Comparison of ENCODE assay signal across 12 cellular contexts in the genomic region with DNA sequence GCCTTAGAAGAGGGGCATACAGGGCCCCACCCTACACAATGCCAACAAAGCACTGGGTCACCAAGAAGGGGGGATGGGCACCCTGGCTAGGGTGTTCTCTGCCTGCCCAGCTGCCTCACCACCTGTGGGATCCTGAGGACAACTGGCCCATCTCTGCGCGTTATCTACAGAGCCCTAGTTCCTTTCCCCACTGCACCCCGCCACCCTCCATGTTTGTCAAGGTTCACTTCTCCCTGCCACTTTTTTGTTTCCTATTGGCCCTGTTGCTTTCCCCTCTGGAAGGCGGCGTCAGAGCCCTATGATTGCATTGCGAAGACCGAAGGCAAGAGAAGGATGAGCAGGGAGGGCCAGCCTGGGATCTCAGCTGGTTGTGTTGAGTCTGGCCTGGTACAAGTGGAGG. TPM values are rescaled to one million over a fixed set of nuclear protein-coding genes. Genes with fewer than 3 reads are reported as not detected.
DNase-seq lines count a peak whose midpoint lies in the region; ATAC-seq, FAIRE-seq and TF ChIP-seq lines count a peak whose summit lies in the region.
"Had no signal": no experiment of that assay in that cellular context is flagged by ENCODE, and none has a peak within 500 bp of the region (broad histone marks: within the 10 kb centered on the region; RNA-seq: fewer than 3 reads in every experiment).

No MANE protein-coding gene starts in this region.

- peak overlapping the region; percentile 74 for H3K4me2 ChIP-seq in A549
- H3K4me2 ChIP-seq in astrocyte (ENCODE audit: low read length), result no peak overlapping the region

- no peak overlapping the region for H3K9ac ChIP-seq in astrocyte (ENCODE audit: low read length)

- peaks cover 66% of the 10 kb centered on the region for H3K4me1 ChIP-seq in A549
- H3K4me1 ChIP-seq in astrocyte (ENCODE audit: insufficient read depth, low read length), result no peaks in the 10 kb centered on the region

- FAIRE-seq in A549 (lab: Jason Lieb, UNC) (no peak), astrocyte (lab: Jason Lieb, UNC) (no peak), frontal cortex (lab: Jason Lieb, UNC) (no peak)
- FAIRE-seq: bronchial epithelial cell had no signal

- H3K4me3 Mint-ChIP-seq in IgD-negative memory B cell (peak overlapping the region in 3 of 4 donors; percentile 81 to 93 (median 92)), astrocyte (ENCODE audit: unreplicated experiment) (peak overlapping the region; percentile 87), nephron (peak overlapping the region; percentile 93 to 97 (median 95)), chondrocyte (ENCODE audit: unreplicated experiment) (no peak overlapping the region)

- no peaks in the 10 kb centered on the region for H3K27me3 Mint-ChIP-seq in IgD-negative memory B cell
- H3K27me3 Mint-ChIP-seq in astrocyte (ENCODE audit: low read depth, unreplicated experiment), result no peaks in the 10 kb centered on the region
- H3K27me3 Mint-ChIP-seq in nephron (ENCODE audit: low read depth), result peaks cover 12% of the 10 kb centered on the region
- H3K27me3 Mint-ChIP-seq in chondrocyte (ENCODE audit: low read depth), result no peaks in the 10 kb centered on the region

- H3K27ac ChIP-seq in A549 (peak overlapping the region; percentile 84 to 96), astrocyte (ENCODE audit: low read depth, low read length) (no peak overlapping the region)

- H4K20me1 ChIP-seq in astrocyte (ENCODE audit: insufficient read depth, low read length), result peaks cover 8% of the 10 kb centered on the region

- whole genome bisulfite sequencing in A549 (ENCODE audit: missing lambda C conversion rate), result 94% methylated on average over 7 of the region's 7 CpGs

- peak overlapping the region; percentile 79 for H3K4me3 ChIP-seq in A549
- no peak overlapping the region for H3K4me3 ChIP-seq in astrocyte (ENCODE audit: insufficient read depth, low read depth, low read length)

- TF ChIP-seq CTCF in A549 (IDR thresholded peaks at IDR 0.05) (no peak), astrocyte (IDR thresholded peaks at IDR 0.05; ENCODE audit: insufficient read depth, low read depth, low read length) (no peak), nephron (IDR thresholded peaks at IDR 0.05; ENCODE audit: unreplicated experiment in 3 of 3) (no peak), chondrocyte (IDR thresholded peaks at IDR 0.05) (no peak)

- DNase-seq in A549 (ENCODE audit: low read depth in 1 of 2, low spot score in 1 of 2) (no peak), astrocyte (ENCODE audit: low read depth) (no peak), chondrocyte (ENCODE audit: low spot score) (no peak), frontal cortex (ENCODE audit: low spot score in 2 of 2) (no peak), SIG-M5 treated with dmso at 0.1 percent for 504 hours (lab: John Stamatoyannopoulos, UW; ENCODE audit: unreplicated experiment) (no peak)
- DNase-seq: activated CD4-positive, CD25-positive, alpha-beta regulatory T cell; NCI-H1048 had no signal

- no peak for ATAC-seq in A549
- no peak for ATAC-seq in GM19395 (IDR thresholded peaks at IDR 0.05; ENCODE audit: unreplicated experiment)

- H3K27me3 ChIP-seq in astrocyte (ENCODE audit: insufficient read depth, low read length), result no peaks in the 10 kb centered on the region

- POLR2A ChIA-PET in A549 (lab: Yijun Ruan, JAX), result no interaction called here

- no peaks in the 10 kb centered on the region for H3K9me3 Mint-ChIP-seq in IgD-negative memory B cell
- no peaks in the 10 kb centered on the region for H3K9me3 Mint-ChIP-seq in astrocyte (ENCODE audit: unreplicated experiment)
- no peaks in the 10 kb centered on the region for H3K9me3 Mint-ChIP-seq in nephron
- H3K9me3 Mint-ChIP-seq in chondrocyte (ENCODE audit: low read depth), result no peaks in the 10 kb centered on the region

- CTCF ChIA-PET in A549 (lab: Yijun Ruan, JAX), result interaction anchor here (1.5 to 59.0 kb wide), 5 partner anchors 10 to 64 kb away, joined by 4 to 1532 read pairs (median 343); partner anchors contain the start of genes ENDOU, RAPGEF3 and RPAP3

- no peaks in the 10 kb centered on the region for H3K36me3 Mint-ChIP-seq in IgD-negative memory B cell
- no peaks in the 10 kb centered on the region for H3K36me3 Mint-ChIP-seq in astrocyte (ENCODE audit: low read depth, unreplicated experiment)
- no peaks in the 10 kb centered on the region for H3K36me3 Mint-ChIP-seq in nephron (ENCODE audit: low read depth)
- no peaks in the 10 kb centered on the region for H3K36me3 Mint-ChIP-seq in chondrocyte (ENCODE audit: low read depth)

- H3K27ac Mint-ChIP-seq in IgD-negative memory B cell (no peak overlapping the region), astrocyte (ENCODE audit: unreplicated experiment) (peak overlapping the region; percentile 34), nephron (peak overlapping the region; percentile 67 to 89 (median 86)), chondrocyte (ENCODE audit: unreplicated experiment) (no peak overlapping the region)

- H3K36me3 ChIP-seq in astrocyte (ENCODE audit: insufficient read depth, low read length), result no peaks in the 10 kb centered on the region

- peaks cover 6 to 14% (median 9%) of the 10 kb centered on the region in 3 donors for H3K4me1 Mint-ChIP-seq in IgD-negative memory B cell
- H3K4me1 Mint-ChIP-seq in astrocyte (ENCODE audit: low read depth, unreplicated experiment), result peaks cover 21% of the 10 kb centered on the region
- H3K4me1 Mint-ChIP-seq in nephron, result peaks cover 29% of the 10 kb centered on the region
- H3K4me1 Mint-ChIP-seq in chondrocyte (ENCODE audit: low read depth), result peaks cover 32% of the 10 kb centered on the region

- H3K79me2 ChIP-seq in astrocyte (ENCODE audit: insufficient read depth, low read length), result no peaks in the 10 kb centered on the region

- no peaks in the 10 kb centered on the region for H3K9me3 ChIP-seq in A549
- H3K9me3 ChIP-seq in astrocyte (ENCODE audit: insufficient read depth, low read depth, low read length), result no peaks in the 10 kb centered on the region

- H2AFZ ChIP-seq in astrocyte (ENCODE audit: low read depth, low read length), result no peak overlapping the region

- TF ChIP-seq EP300 in A549 (IDR thresholded peaks at IDR 0.05), result no peak

- TF ChIP-seq RAD21 in A549 (conservative IDR thresholded peaks at IDR 0.05 in 1 of 2, IDR thresholded peaks at IDR 0.05 in 1 of 2), result no peak

- no peak for TF ChIP-seq POLR2A in A549 (IDR thresholded peaks at IDR 0.05; ENCODE audit: low read length)

TF ChIP-seq in A549, 52 proteins besides CTCF, POLR2A, EP300 and RAD21 (continues in another document):
- TF ChIP-seq HEYL (CRISPR knock-in tag; IDR thresholded peaks at IDR 0.05), result no peak
- no peak for TF ChIP-seq KDM5A (IDR thresholded peaks at IDR 0.05)
- TF ChIP-seq HOXB5 (CRISPR knock-in tag; IDR thresholded peaks at IDR 0.05), result no peak
- TF ChIP-seq SMC3 (IDR thresholded peaks at IDR 0.05), result no peak
- no peak for TF ChIP-seq CHD2 (IDR thresholded peaks at IDR 0.05; ENCODE audit: low read length, partially characterized antibody)
- no peak for TF ChIP-seq EHF (CRISPR knock-in tag; IDR thresholded peaks at IDR 0.05)
- TF ChIP-seq RCOR1 (IDR thresholded peaks at IDR 0.05; ENCODE audit: low read depth, low read length), result no peak
- TF ChIP-seq CBX8 (IDR thresholded peaks at IDR 0.05), result no peak
- TF ChIP-seq FOXS1 (CRISPR knock-in tag; IDR thresholded peaks at IDR 0.05), result no peak
- TF ChIP-seq, protein P1, sequence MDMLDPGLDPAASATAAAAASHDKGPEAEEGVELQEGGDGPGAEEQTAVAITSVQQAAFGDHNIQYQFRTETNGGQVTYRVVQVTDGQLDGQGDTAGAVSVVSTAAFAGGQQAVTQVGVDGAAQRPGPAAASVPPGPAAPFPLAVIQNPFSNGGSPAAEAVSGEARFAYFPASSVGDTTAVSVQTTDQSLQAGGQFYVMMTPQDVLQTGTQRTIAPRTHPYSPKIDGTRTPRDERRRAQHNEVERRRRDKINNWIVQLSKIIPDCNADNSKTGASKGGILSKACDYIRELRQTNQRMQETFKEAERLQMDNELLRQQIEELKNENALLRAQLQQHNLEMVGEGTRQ (IDR thresholded peaks at IDR 0.05), result no peak
- TF ChIP-seq CEBPB (IDR thresholded peaks at IDR 0.05), result no peak
- TF ChIP-seq POLR2AphosphoS2 (conservative IDR thresholded peaks at IDR 0.05; ENCODE audit: low read length), result no peak

RNA-seq across cellular contexts. Expression of gene SLC48A1, which starts 1.6 kb away (rescaled TPM):
- polyA plus RNA-seq in A549 (2011; rRNA removed) (25.1 and 27.3 TPM in 2 replicates), A549 (2017; fragmentation: RNase III; extraction: RNeasy Plus Mini Kit Qiagen cat#74134 plus additional on column Dnase treatment) (32.6 to 35.2 TPM (median 33.3 TPM) in 3 replicates), IgD-negative memory B cell (21.7 TPM)
- 27.5 and 39.0 TPM in 2 replicates for polyA plus RNA-seq in A549 (2012; cell fraction: cytosol; rRNA removed)
- polyA plus RNA-seq in A549 (2012; cell fraction: nucleus; rRNA removed), result 43.0 and 43.8 TPM in 2 replicates
- polyA minus RNA-seq in A549 (2011; rRNA and poly(A)+ RNA removed), result 37.7 and 42.9 TPM in 2 replicates
- total RNA-seq in astrocyte (17.7 and 23.8 TPM in 2 replicates), chondrocyte (11.4 to 18.4 TPM (median 11.5 TPM) in 3 replicates), frontal cortex (8.6 TPM)

RNA-seq across cellular contexts. Expression of gene RAPGEF3, which starts 16.0 kb away (rescaled TPM):
- 0.70 and 0.75 TPM in 2 replicates for polyA plus RNA-seq in A549 (2011; rRNA removed)
- 0.69 and 0.70 TPM in 2 replicates for polyA plus RNA-seq in A549 (2012; cell fraction: cytosol; rRNA removed)
- polyA plus RNA-seq in A549 (2012; cell fraction: nucleus; rRNA removed), result 2.3 and 2.9 TPM in 2 replicates
- polyA plus RNA-seq in A549 (2017; fragmentation: RNase III; extraction: RNeasy Plus Mini Kit Qiagen cat#74134 plus additional on column Dnase treatment), result 0.69 to 0.89 TPM (median 0.88 TPM) in 3 replicates
- polyA minus RNA-seq in A549 (2011; rRNA and poly(A)+ RNA removed), result 1.8 and 2.2 TPM in 2 replicates
- 0.26 TPM for polyA plus RNA-seq in IgD-negative memory B cell
- 5.9 and 8.4 TPM in 2 replicates for total RNA-seq in astrocyte
- total RNA-seq in chondrocyte, result 1.3 to 1.8 TPM (median 1.3 TPM) in 3 replicates
- 7.7 TPM for total RNA-seq in frontal cortex

RNA-seq across cellular contexts. Expression of gene HDAC7, which starts 45.0 kb away (rescaled TPM):
- polyA plus RNA-seq in A549 (2011; rRNA removed) (17.2 and 20.8 TPM in 2 replicates), A549 (2017; fragmentation: RNase III; extraction: RNeasy Plus Mini Kit Qiagen cat#74134 plus additional on column Dnase treatment) (34.1 to 38.9 TPM (median 36.0 TPM) in 3 replicates), IgD-negative memory B cell (20.9 TPM)
- 42.9 and 56.8 TPM in 2 replicates for polyA plus RNA-seq in A549 (2012; cell fraction: cytosol; rRNA removed)
- 170 and 171 TPM in 2 replicates for polyA plus RNA-seq in A549 (2012; cell fraction: nucleus; rRNA removed)
- polyA minus RNA-seq in A549 (2011; rRNA and poly(A)+ RNA removed), result 20.2 and 26.1 TPM in 2 replicates
- total RNA-seq in astrocyte (76.3 and 92.2 TPM in 2 replicates), chondrocyte (79.1 to 93.2 TPM (median 89.6 TPM) in 3 replicates), frontal cortex (4.9 TPM)

RNA-seq across cellular contexts. Expression of gene ENDOU, which starts 49.4 kb away (rescaled TPM):
- polyA plus RNA-seq in A549 (2011; rRNA removed) (not detected in 2 replicates), A549 (2017; fragmentation: RNase III; extraction: RNeasy Plus Mini Kit Qiagen cat#74134 plus additional on column Dnase treatment) (not detected in 3 replicates), IgD-negative memory B cell (not detected)
- not detected in 2 replicates for polyA plus RNA-seq in A549 (2012; cell fraction: cytosol; rRNA removed)
- 0.04 TPM in 1 of 2 replicates, not detected in the other for polyA plus RNA-seq in A549 (2012; cell fraction: nucleus; rRNA removed)
- polyA minus RNA-seq in A549 (2011; rRNA and poly(A)+ RNA removed), result not detected in 2 replicates
- total RNA-seq in astrocyte (not detected in 2 replicates), chondrocyte (not detected in 3 replicates), frontal cortex (not detected)
- total RNA-seq: bronchial epithelial cell, fibroblast of villous mesenchyme had no signal

Comparison
In these comparisons a context has a peak if more than half of its experiments do, and no peak if none do; other contexts are left out.
1. H3K27ac Mint-ChIP-seq: peak in astrocyte (single experiment) and nephron (3 of 3); none in IgD-negative memory B cell (0 of 3) and chondrocyte (single experiment).
2. RNA of gene HDAC7, which starts 45.0 kb away (total RNA-seq): 79.1 to 93.2 TPM in chondrocyte and 76.3 to 92.2 TPM in astrocyte; 4.9 TPM in frontal cortex (single experiment); every median in the first group is over 10 times any median in the second.